13 cellular contexts compared by ENCODE assay signal in genomic region chr3:139537325-139537724, GRCh38. TPM values are rescaled to one million over a fixed set of nuclear protein-coding genes. Genes with fewer than 3 reads are reported as not detected.
DNase-seq lines count a peak whose midpoint lies in the region; ATAC-seq, FAIRE-seq and TF ChIP-seq lines count a peak whose summit lies in the region.
"Had no signal": no experiment of that assay in that cellular context is flagged by ENCODE, and none has a peak within 500 bp of the region (broad histone marks: within the 10 kb centered on the region; RNA-seq: fewer than 3 reads in every experiment).

No MANE protein-coding gene starts in this region.

- H3K36me3 Mint-ChIP-seq in astrocyte (ENCODE audit: low read depth, unreplicated experiment), result peaks cover 12% of the 10 kb centered on the region
- no peaks in the 10 kb centered on the region for H3K36me3 Mint-ChIP-seq in activated T-cell treated with anti-CD3 and anti-CD28 coated beads, Interleukin-2, amount 50 U/mL, for 24 hours (ENCODE audit: low read depth)

- in situ Hi-C loops in IMR-90 (cut with MboI; ENCODE audit: low sequenced_read_pairs), result no loop called here

- H3K4me1 ChIP-seq in IMR-90 (ENCODE audit: control insufficient read depth, insufficient read depth, low read length), result peaks cover 19% of the 10 kb centered on the region; the same call in 1 of the 2 replicates
- peaks cover 77% of the 10 kb centered on the region for H3K4me1 ChIP-seq in astrocyte (ENCODE audit: insufficient read depth, low read length)

- TF ChIP-seq POLR2A in IMR-90 (IDR thresholded peaks at IDR 0.05; ENCODE audit: low read depth, low read length), result no peak

- H4K5ac ChIP-seq in IMR-90 (ENCODE audit: low read depth, low read length), result no peak overlapping the region

- H2AK5ac ChIP-seq in IMR-90 (ENCODE audit: low read depth, low read length), result no peak overlapping the region

- H3K27ac Mint-ChIP-seq in astrocyte (ENCODE audit: unreplicated experiment), result no peak overlapping the region
- H3K27ac Mint-ChIP-seq in activated T-cell treated with anti-CD3 and anti-CD28 coated beads, Interleukin-2, amount 50 U/mL, for 24 hours, result no peak overlapping the region

- H3K9me1 ChIP-seq in IMR-90 (ENCODE audit: insufficient read depth, low read length), result peaks cover 9% of the 10 kb centered on the region

- peaks cover 30% of the 10 kb centered on the region for H3K4me1 Mint-ChIP-seq in astrocyte (ENCODE audit: low read depth, unreplicated experiment)
- peaks cover 16% of the 10 kb centered on the region for H3K4me1 Mint-ChIP-seq in activated T-cell treated with anti-CD3 and anti-CD28 coated beads, Interleukin-2, amount 50 U/mL, for 24 hours (ENCODE audit: low read depth)

- no peak overlapping the region for H3K4me2 ChIP-seq in IMR-90 (ENCODE audit: low read depth, low read length)
- peak overlapping the region; percentile 95 for H3K4me2 ChIP-seq in astrocyte (ENCODE audit: low read length)

- no peak overlapping the region for H4K91ac ChIP-seq in IMR-90 (ENCODE audit: insufficient read depth, low read depth, low read length)

- H3K79me1 ChIP-seq in IMR-90 (ENCODE audit: low read depth in 1 of 2, low read length in 2 of 2), result no peaks in the 10 kb centered on the region

- peaks cover 71% of the 10 kb centered on the region for H3K79me2 ChIP-seq in astrocyte (ENCODE audit: insufficient read depth, low read length)

- no peak overlapping the region for H3K56ac ChIP-seq in IMR-90 (ENCODE audit: extremely low read depth, insufficient read depth, low read length)

- H2BK20ac ChIP-seq in IMR-90 (ENCODE audit: low read depth, low read length), result no peak overlapping the region

- H3K9me3 ChIP-seq in IMR-90 (ENCODE audit: control insufficient read depth, insufficient read depth, low read length), result 0 out of 2 replicates have a peak, but pooled peaks cover 2% of the 10 kb centered on the region
- no peaks in the 10 kb centered on the region for H3K9me3 ChIP-seq in astrocyte (ENCODE audit: insufficient read depth, low read depth, low read length)

- H3K4me3 ChIP-seq in IMR-90 (ENCODE audit: insufficient read depth, low read depth, low read length) (no peak overlapping the region), astrocyte (ENCODE audit: insufficient read depth, low read depth, low read length) (peak overlapping the region; percentile 77)

- no peak for TF ChIP-seq RAD21 in IMR-90 (IDR thresholded peaks at IDR 0.05; ENCODE audit: low read length)

- H3K9me3 Mint-ChIP-seq in astrocyte (ENCODE audit: unreplicated experiment), result peaks cover 19% of the 10 kb centered on the region
- no peaks in the 10 kb centered on the region for H3K9me3 Mint-ChIP-seq in activated T-cell treated with anti-CD3 and anti-CD28 coated beads, Interleukin-2, amount 50 U/mL, for 24 hours

- no peak overlapping the region for H2BK15ac ChIP-seq in IMR-90 (ENCODE audit: low read depth, low read length)

- dilution Hi-C loops in IMR-90 (cut with HindIII; ENCODE audit: low sequenced_read_pairs, unreplicated experiment), result no loop called here

- H4K20me1 ChIP-seq in IMR-90 (ENCODE audit: insufficient read depth, low read length) (no peaks in the 10 kb centered on the region), astrocyte (ENCODE audit: insufficient read depth, low read length) (peaks cover 8% of the 10 kb centered on the region)

- H2BK5ac ChIP-seq in IMR-90 (ENCODE audit: low read depth, low read length, poor library complexity, severe bottlenecking), result no peak overlapping the region

- no peak for ATAC-seq in IMR-90 (ENCODE audit: low read depth)
- ATAC-seq: left colon had no signal

- intact Hi-C loops in IMR-90 (cut with micrococcal nuclease), result no loop called here

- no peak overlapping the region for H2BK120ac ChIP-seq in IMR-90 (ENCODE audit: low read depth, low read length)

- peaks cover 5% of the 10 kb centered on the region for H3K27me3 Mint-ChIP-seq in astrocyte (ENCODE audit: low read depth, unreplicated experiment)
- peaks cover 54% of the 10 kb centered on the region for H3K27me3 Mint-ChIP-seq in activated T-cell treated with anti-CD3 and anti-CD28 coated beads, Interleukin-2, amount 50 U/mL, for 24 hours

- BruUV-seq in IMR-90 (replicated peaks; lab: Mats Ljungman, UMichigan), result no TSS peak

- H3K27ac ChIP-seq in IMR-90 (ENCODE audit: insufficient read depth, low read length) (no peak overlapping the region), astrocyte (ENCODE audit: low read depth, low read length) (peak overlapping the region; percentile 95), layer of hippocampus (ENCODE audit: low read depth, low read length) (peak overlapping the region; percentile 89)

- no peak overlapping the region for H3K23ac ChIP-seq in IMR-90 (ENCODE audit: low read depth, low read length)

- POLR2A ChIA-PET in IMR-90 (lab: Charles Lee; ENCODE audit: unreplicated experiment), result no interaction called here

- DNase-seq in AG08395 (ENCODE audit: low spot score) (peak; percentile 10), IMR-90 (peak; percentile 75), astrocyte (ENCODE audit: low read depth) (peak; percentile 96), amniotic stem cell (lab: John Stamatoyannopoulos, UW) (no peak), NCI-H2196 treated with DMSO at 0.1 percent for 48 hours (lab: John Stamatoyannopoulos, UW; ENCODE audit: unreplicated experiment) (no peak), putamen (ENCODE audit: low spot score) (no peak)
- DNase-seq in activated T-cell treated with anti-CD3 and anti-CD28 coated beads, Interleukin-2, amount 50 U/mL, for 24 hours, result no peak
- DNase-seq: left colon; NCI-H1694 treated with DMSO at 0.1 percent for 48 hours; stimulated activated CD4-positive, alpha-beta T cell treated with anti-CD3 and anti-CD28 coated beads, Interleukin-4, amount 100 ng/mL, for 1 hour had no signal

- TF ChIP-seq CTCF in IMR-90 (conservative IDR thresholded peaks at IDR 0.05; ENCODE audit: low read depth, low read length), result no peak
- TF ChIP-seq CTCF in astrocyte (IDR thresholded peaks at IDR 0.05; ENCODE audit: insufficient read depth, low read depth, low read length), result no peak

- FAIRE-seq in astrocyte (lab: Jason Lieb, UNC), result no peak
- FAIRE-seq: G401.6, RCC 7860 had no signal

- no peak overlapping the region for H3K4me3 Mint-ChIP-seq in astrocyte (ENCODE audit: unreplicated experiment)
- no peak overlapping the region for H3K4me3 Mint-ChIP-seq in activated T-cell treated with anti-CD3 and anti-CD28 coated beads, Interleukin-2, amount 50 U/mL, for 24 hours

- no peak overlapping the region for H3K4ac ChIP-seq in IMR-90 (ENCODE audit: low read depth, low read length)

- H3K9ac ChIP-seq in IMR-90 (ENCODE audit: low read depth, low read length) (no peak overlapping the region), astrocyte (ENCODE audit: low read length) (peak overlapping the region; percentile 96)

- no peak overlapping the region; the same call in 1 of the 2 replicates for H3K14ac ChIP-seq in IMR-90 (replicated peaks; ENCODE audit: low read depth, low read length)

- H4K8ac ChIP-seq in IMR-90 (ENCODE audit: low read depth in 2 of 2, low read length in 2 of 2), result no peak overlapping the region

- no peaks in the 10 kb centered on the region for H3K27me3 ChIP-seq in IMR-90 (ENCODE audit: control insufficient read depth, insufficient read depth, low read length)
- H3K27me3 ChIP-seq in astrocyte (ENCODE audit: insufficient read depth, low read length), result no peaks in the 10 kb centered on the region
- no peaks in the 10 kb centered on the region for H3K27me3 ChIP-seq in layer of hippocampus (ENCODE audit: control insufficient read depth, insufficient read depth, low read length)

- CTCF ChIA-PET in IMR-90 (lab: Yijun Ruan, JAX), result no interaction called here

- H2AK9ac ChIP-seq in IMR-90 (replicated peaks; ENCODE audit: low read depth, low read length, poor library complexity), result no peak overlapping the region

- H2AFZ ChIP-seq in IMR-90 (replicated peaks; ENCODE audit: low read length, poor library complexity), result no peak overlapping the region
- H2AFZ ChIP-seq in astrocyte (ENCODE audit: low read depth, low read length), result no peak overlapping the region

- H3K18ac ChIP-seq in IMR-90 (ENCODE audit: low read depth, low read length), result no peak overlapping the region

- H3K36me3 ChIP-seq in IMR-90 (ENCODE audit: control insufficient read depth, insufficient read depth, low read length) (peaks cover 2% of the 10 kb centered on the region; the same call in 1 of the 2 replicates), astrocyte (ENCODE audit: insufficient read depth, low read length) (peaks cover 16% of the 10 kb centered on the region)

TF ChIP-seq in IMR-90, 13 proteins besides CTCF, POLR2A, EP300 and RAD21:
- no peak for TF ChIP-seq CHD1 (IDR thresholded peaks at IDR 0.05; ENCODE audit: low read depth, low read length)
- peak; percentile 45; the same call in 1 of the 2 replicates for TF ChIP-seq FOS (IDR thresholded peaks at IDR 0.05; ENCODE audit: low read depth, low read length)
TF ChIP-seq in IMR-90: peak in this region for 1.

RNA-seq across cellular contexts. Expression of gene RBP1, which starts 2.2 kb away (rescaled TPM):
- total RNA-seq in IMR-90 (2012; rRNA removed) (61.9 and 65.4 TPM in 2 replicates), astrocyte (19.2 and 27.8 TPM in 2 replicates)
- polyA plus RNA-seq in IMR-90 (2012; rRNA removed), result 117 and 134 TPM in 2 replicates
- polyA plus RNA-seq in IMR-90 (2012; cell fraction: cytosol; rRNA removed), result 88.6 and 121 TPM in 2 replicates
- 23.5 and 58.9 TPM in 2 replicates for polyA plus RNA-seq in IMR-90 (2012; cell fraction: nucleus; rRNA removed; ENCODE audit: low replicate concordance)

Comparison
In these comparisons a context has a peak if more than half of its experiments do, and no peak if none do; other contexts are left out.
1. DNase-seq: peak in AG08395 (single experiment), IMR-90 (single experiment) and astrocyte (single experiment); none in amniotic stem cell (single experiment), NCI-H2196 treated with DMSO at 0.1 percent for 48 hours (single experiment), putamen (single experiment) and activated T-cell treated with anti-CD3 and anti-CD28 coated beads, Interleukin-2, amount 50 U/mL, for 24 hours (single experiment).